Comparison of ENCODE assay signal across 15 cellular contexts in genomic region chr6:158321960-158322359, GRCh38. TPM values are rescaled to one million over a fixed set of nuclear protein-coding genes. Genes with fewer than 3 reads are reported as not detected.
DNase-seq lines count a peak whose midpoint lies in the region; ATAC-seq and TF ChIP-seq lines count a peak whose summit lies in the region.
"Had no signal": no experiment of that assay in that cellular context is flagged by ENCODE, and none has a peak within 500 bp of the region (broad histone marks: within the 10 kb centered on the region; RNA-seq: fewer than 3 reads in every experiment).

No MANE protein-coding gene starts in this region.

- TF ChIP-seq CTCF in Peyer's patch (IDR thresholded peaks at IDR 0.05): no peak
- TF ChIP-seq CTCF in nephron (IDR thresholded peaks at IDR 0.05; ENCODE audit: unreplicated experiment in 3 of 3): no peak

- H3K36me3 ChIP-seq in Peyer's patch (no peaks in the 10 kb centered on the region), endocrine pancreas (ENCODE audit: control insufficient read depth, insufficient read depth, low read length) (no peaks in the 10 kb centered on the region)
- H3K36me3 ChIP-seq: HAP-1 had no signal

- peaks cover 0 to 29% (median 2%) of the 10 kb centered on the region in 4 donors for H3K4me1 ChIP-seq in Peyer's patch
- peaks cover 20% of the 10 kb centered on the region for H3K4me1 ChIP-seq in endocrine pancreas (ENCODE audit: control insufficient read depth, insufficient read depth, low read length)
- H3K4me1 ChIP-seq: parathyroid adenoma had no signal

- H3K27me3 Mint-ChIP-seq in nephron (ENCODE audit: low read depth): no peaks in the 10 kb centered on the region
- H3K27me3 Mint-ChIP-seq: dendritic cell treated with granulocyte-macrophage colony-stimulating factor and Interleukin-4, amounts not matched to agents 40 ng/mL and 50 ng/mL, for 4 days had no signal

- peak overlapping the region in 3 of 4 donors; percentile 11 to 65 (median 48) for H3K27ac ChIP-seq in Peyer's patch
- H3K27ac ChIP-seq: parathyroid adenoma, VCaP had no signal

- H3K4me1 Mint-ChIP-seq in nephron: peaks cover 39% of the 10 kb centered on the region

- peak; percentile 15 for DNase-seq in GM03348 (ENCODE audit: low spot score)
- DNase-seq in Peyer's patch: no peak
- no peak for DNase-seq in HuH-7 (ENCODE audit: low spot score)
- DNase-seq in NCI-H1092 (lab: John Stamatoyannopoulos, UW): no peak
- DNase-seq: activated effector memory CD4-positive, alpha-beta T cell treated with Interleukin-2 at 50 U/mL for 16 hours; immature natural killer cell; NCI-H1092 treated with DMSO at 0.1 percent for 48 hours had no signal

- H3K4me3 Mint-ChIP-seq in nephron: no peak overlapping the region
- H3K4me3 Mint-ChIP-seq: dendritic cell treated with granulocyte-macrophage colony-stimulating factor and Interleukin-4, amounts not matched to agents 40 ng/mL and 50 ng/mL, for 4 days; immature natural killer cell had no signal

- H3K9me3 Mint-ChIP-seq in nephron: peaks cover 18% of the 10 kb centered on the region
- H3K9me3 Mint-ChIP-seq: dendritic cell treated with granulocyte-macrophage colony-stimulating factor and Interleukin-4, amounts not matched to agents 40 ng/mL and 50 ng/mL, for 4 days had no signal

- H3K27me3 ChIP-seq in Peyer's patch (no peaks in the 10 kb centered on the region), endocrine pancreas (ENCODE audit: control insufficient read depth, insufficient read depth, low read length) (no peaks in the 10 kb centered on the region)

- H3K9ac ChIP-seq in endocrine pancreas (ENCODE audit: control insufficient read depth, insufficient read depth, low read length): no peak overlapping the region
- H3K9ac ChIP-seq: parathyroid adenoma had no signal

- H3K36me3 Mint-ChIP-seq in nephron (ENCODE audit: low read depth): peaks cover 63% of the 10 kb centered on the region

- H3K4me3 ChIP-seq in Peyer's patch: no peak overlapping the region
- H3K4me3 ChIP-seq in endocrine pancreas (ENCODE audit: control insufficient read depth, insufficient read depth, low read length): peak overlapping the region; percentile 22
- H3K4me3 ChIP-seq: HAP-1 had no signal

- H3K9me3 ChIP-seq in Peyer's patch (no peaks in the 10 kb centered on the region), endocrine pancreas (ENCODE audit: control insufficient read depth, low read length) (no peaks in the 10 kb centered on the region)
- H3K9me3 ChIP-seq: HAP-1 had no signal

- TF ChIP-seq POLR2A in Peyer's patch (IDR thresholded peaks at IDR 0.05): no peak

- H3K27ac Mint-ChIP-seq in nephron: peak overlapping the region; percentile 51 to 81 (median 70)
- H3K27ac Mint-ChIP-seq: dendritic cell treated with granulocyte-macrophage colony-stimulating factor and Interleukin-4, amounts not matched to agents 40 ng/mL and 50 ng/mL, for 4 days; immature natural killer cell had no signal

- ATAC-seq in GM19023 (IDR thresholded peaks at IDR 0.05; ENCODE audit: unreplicated experiment) (no peak), HG03196 (IDR thresholded peaks at IDR 0.05; ENCODE audit: unreplicated experiment) (no peak)

RNA-seq across cellular contexts. Expression of gene TULP4, which starts 9.7 kb away (rescaled TPM):
- 100 to 1,000 TPM; 197 to 268 (median 206) TPM for total RNA-seq in Peyer's patch
